19 cellular contexts compared by ENCODE assay signal in genomic region chr3:112017081-112017480, GRCh38. TPM values are rescaled to one million over a fixed set of nuclear protein-coding genes. Genes with fewer than 3 reads are reported as not detected.
DNase-seq lines count a peak whose midpoint lies in the region; ATAC-seq, FAIRE-seq and TF ChIP-seq lines count a peak whose summit lies in the region.
"Had no signal": no experiment of that assay in that cellular context is flagged by ENCODE, and none has a peak within 500 bp of the region (broad histone marks: within the 10 kb centered on the region; RNA-seq: fewer than 3 reads in every experiment).

No MANE protein-coding gene starts in this region.

- TF ChIP-seq CTCF in HL-60 (IDR thresholded peaks at IDR 0.05; ENCODE audit: insufficient read depth, low read length), result no peak
- no peak for TF ChIP-seq CTCF in RWPE2 (IDR thresholded peaks at IDR 0.05; ENCODE audit: poor library complexity, severe bottlenecking)
- no peak for TF ChIP-seq CTCF in foreskin keratinocyte (conservative IDR thresholded peaks at IDR 0.05)
- TF ChIP-seq CTCF in pancreas (IDR thresholded peaks at IDR 0.05), result no peak

- no peak for FAIRE-seq in pancreas (lab: Jason Lieb, UNC)
- FAIRE-seq: RCC 7860 had no signal

- H3K27me3 ChIP-seq in HL-60 (ENCODE audit: insufficient read depth, poor library complexity, severe bottlenecking) (no peaks in the 10 kb centered on the region), RWPE2 (ENCODE audit: insufficient read depth, poor library complexity, severe bottlenecking) (peaks cover 2% of the 10 kb centered on the region), foreskin keratinocyte (no peaks in the 10 kb centered on the region), pancreas (no peaks in the 10 kb centered on the region)
- H3K27me3 ChIP-seq: BE2C had no signal

- H3K9me3 Mint-ChIP-seq in activated T-cell treated with anti-CD3 and anti-CD28 coated beads, Interleukin-2, amount 50 U/mL, for 24 hours, result no peaks in the 10 kb centered on the region
- H3K9me3 Mint-ChIP-seq: CD8-positive, alpha-beta T cell had no signal

- DNase-seq in AML-193 (lab: John Stamatoyannopoulos, UW), result peak; percentile 36 to 53
- peak; percentile 39 to 43 for DNase-seq in HL-60 (ENCODE audit: low read depth in 1 of 2, low spot score in 1 of 2)
- DNase-seq in RWPE2 (ENCODE audit: low spot score), result no peak
- peak in 1 of 2 donors; percentile 32 for DNase-seq in foreskin keratinocyte
- DNase-seq in pancreas, result no peak
- no peak for DNase-seq in activated T-cell treated with anti-CD3 and anti-CD28 coated beads, Interleukin-2, amount 50 U/mL, for 24 hours
- no peak for DNase-seq in DMS79 treated with DMSO at 0.1 percent for 48 hours (lab: John Stamatoyannopoulos, UW)
- no peak for DNase-seq in hypothalamus (lab: John Stamatoyannopoulos, UW)
- DNase-seq: BE2C; CD8-positive, alpha-beta T cell; H7; NCI-H1105 treated with DMSO at 0.1 percent for 48 hours; NCI-H1930; NCI-H2171; SHP77 treated with DMSO at 0.1 percent for 48 hours had no signal

- H3K9me3 ChIP-seq in RWPE2 (ENCODE audit: severe bottlenecking) (no peaks in the 10 kb centered on the region), pancreas (no peaks in the 10 kb centered on the region)
- H3K9me3 ChIP-seq: BE2C had no signal

- no peaks in the 10 kb centered on the region for H3K36me3 Mint-ChIP-seq in activated T-cell treated with anti-CD3 and anti-CD28 coated beads, Interleukin-2, amount 50 U/mL, for 24 hours (ENCODE audit: low read depth)
- H3K36me3 Mint-ChIP-seq: CD8-positive, alpha-beta T cell had no signal

- no peak overlapping the region for H3K27ac ChIP-seq in HL-60 (replicated peaks)
- no peak overlapping the region for H3K27ac ChIP-seq in RWPE2 (ENCODE audit: poor library complexity, severe bottlenecking)
- H3K27ac ChIP-seq in foreskin keratinocyte, result no peak overlapping the region
- no peak overlapping the region for H3K27ac ChIP-seq in pancreas

- H3K36me3 ChIP-seq in RWPE2 (ENCODE audit: low read depth) (no peaks in the 10 kb centered on the region), pancreas (no peaks in the 10 kb centered on the region)
- H3K36me3 ChIP-seq: BE2C had no signal

- no peak overlapping the region for H3K27ac Mint-ChIP-seq in activated T-cell treated with anti-CD3 and anti-CD28 coated beads, Interleukin-2, amount 50 U/mL, for 24 hours
- H3K27ac Mint-ChIP-seq: CD8-positive, alpha-beta T cell had no signal

- no peaks in the 10 kb centered on the region for H3K27me3 Mint-ChIP-seq in activated T-cell treated with anti-CD3 and anti-CD28 coated beads, Interleukin-2, amount 50 U/mL, for 24 hours

- intact Hi-C loops in pancreas (cut with DNase I), result no loop called here

- H3K4me1 Mint-ChIP-seq in activated T-cell treated with anti-CD3 and anti-CD28 coated beads, Interleukin-2, amount 50 U/mL, for 24 hours (ENCODE audit: low read depth), result peaks cover 24% of the 10 kb centered on the region

- H3K4me3 ChIP-seq in HL-60 (replicated peaks; ENCODE audit: insufficient read depth, low read length) (no peak overlapping the region), RWPE2 (ENCODE audit: severe bottlenecking) (no peak overlapping the region), pancreas (no peak overlapping the region)

- no peak overlapping the region for H3K4me3 Mint-ChIP-seq in activated T-cell treated with anti-CD3 and anti-CD28 coated beads, Interleukin-2, amount 50 U/mL, for 24 hours
- H3K4me3 Mint-ChIP-seq: CD8-positive, alpha-beta T cell had no signal

- no peaks in the 10 kb centered on the region for H3K4me1 ChIP-seq in RWPE2 (ENCODE audit: insufficient read depth, poor library complexity, severe bottlenecking)
- no peaks in the 10 kb centered on the region for H3K4me1 ChIP-seq in foreskin keratinocyte
- no peaks in the 10 kb centered on the region for H3K4me1 ChIP-seq in pancreas
- H3K4me1 ChIP-seq: BE2C had no signal

- peak; percentile 45; the same call in 1 of the 3 replicates for ATAC-seq in RWPE2 (ENCODE audit: low read depth)
- peak; percentile 71 for ATAC-seq in foreskin keratinocyte
- ATAC-seq in pancreas, result no peak
- ATAC-seq: CD8-positive, alpha-beta T cell had no signal

RNA-seq across cellular contexts. Expression of gene TMPRSS7, which starts 17.5 kb away (rescaled TPM):
- total RNA-seq in foreskin keratinocyte (0.03 TPM in 1 of 2 replicates, not detected in the other), pancreas (under 1 TPM in 4 of 6 donors, not detected in 2; 0.04 to 0.14 (median 0.08) TPM)
- polyA plus RNA-seq in foreskin keratinocyte (0.02 TPM in 1 of 2 replicates, not detected in the other), pancreas (not detected)
- total RNA-seq: CD8-positive, alpha-beta T cell; Daoy; H7; HT-29 had no signal

RNA-seq across cellular contexts. Expression of gene TAGLN3, which starts 18.4 kb away (rescaled TPM):
- total RNA-seq in foreskin keratinocyte (11.6 and 14.9 TPM in 2 replicates), pancreas (1 to 10 TPM in 3 of 6 donors, under 1 TPM in 3; 0.28 to 3.1 (median 1.3) TPM)
- polyA plus RNA-seq in foreskin keratinocyte (13.6 and 17.7 TPM in 2 replicates), pancreas (10 to 100 TPM; 14.2 to 50.7 TPM)
- total RNA-seq: CD8-positive, alpha-beta T cell; HT-29; NCI-H460 had no signal

RNA-seq across cellular contexts. Expression of gene ABHD10, which starts 38.3 kb away (rescaled TPM):
- total RNA-seq in foreskin keratinocyte (23.6 and 26.2 TPM in 2 replicates), pancreas (10 to 100 TPM; 10.3 to 15.4 (median 13.0) TPM)
- polyA plus RNA-seq in foreskin keratinocyte (13.1 and 14.8 TPM in 2 replicates), pancreas (10 to 100 TPM; 14.5 to 19.5 TPM)

Comparison
In these comparisons a context has a peak if more than half of its experiments do, and no peak if none do; other contexts are left out.
1. DNase-seq: peak in AML-193 (2 of 2) and HL-60 (2 of 2); none in RWPE2 (single experiment), pancreas (0 of 6), activated T-cell treated with anti-CD3 and anti-CD28 coated beads, Interleukin-2, amount 50 U/mL, for 24 hours (single experiment), DMS79 treated with DMSO at 0.1 percent for 48 hours (single experiment) and hypothalamus (0 of 51).
2. ATAC-seq: peak in RWPE2 (single experiment) and foreskin keratinocyte (single experiment); none in pancreas (0 of 4).